Comparison of ENCODE assay signal across 19 cellular contexts in genomic region chr2:174484573-174484972, GRCh38. TPM values are rescaled to one million over a fixed set of nuclear protein-coding genes. Genes with fewer than 3 reads are reported as not detected.
DNase-seq lines count a peak whose midpoint lies in the region; FAIRE-seq and TF ChIP-seq lines count a peak whose summit lies in the region.
"Had no signal": no experiment of that assay in that cellular context is flagged by ENCODE, and none has a peak within 500 bp of the region (broad histone marks: within the 10 kb centered on the region; RNA-seq: fewer than 3 reads in every experiment).

No MANE protein-coding gene starts in this region.

- H3F3A ChIP-seq in OCI-LY1 (ENCODE audit: insufficient read depth, low read length) (peaks cover 7% of the 10 kb centered on the region), smooth muscle cell (ENCODE audit: low read depth) (no peaks in the 10 kb centered on the region)

- no peaks in the 10 kb centered on the region for H3K9me3 Mint-ChIP-seq in activated CD4-positive, alpha-beta T cell treated with anti-CD3 and anti-CD28 coated beads, Interleukin-2, amount 10 ng/mL, durations not matched to agents 24 days and 14 days

- BruUV-seq in endothelial cell of umbilical vein (replicated peaks; lab: Mats Ljungman, UMichigan), result no TSS peak

- H3K4me3 ChIP-seq in OCI-LY1 (ENCODE audit: low read depth, low read length, poor library complexity, severe bottlenecking) (peak overlapping the region; percentile 97), endothelial cell of umbilical vein (replicated peaks in 1 of 3; ENCODE audit: insufficient read depth in 1 of 3, low read depth in 1 of 3, low read length in 3 of 3) (no peak overlapping the region), smooth muscle cell (no peak overlapping the region), prostate gland (no peak overlapping the region)

- no peaks in the 10 kb centered on the region for H3K27me3 ChIP-seq in OCI-LY1 (ENCODE audit: insufficient read depth, low read length)
- no peaks in the 10 kb centered on the region for H3K27me3 ChIP-seq in endothelial cell of umbilical vein (ENCODE audit: control insufficient read depth in 2 of 2, insufficient read depth in 2 of 2, low read length in 2 of 2)
- H3K27me3 ChIP-seq in smooth muscle cell (ENCODE audit: low read depth), result no peaks in the 10 kb centered on the region
- H3K27me3 ChIP-seq in prostate gland (replicated peaks; ENCODE audit: insufficient read depth), result no peaks in the 10 kb centered on the region
- H3K27me3 ChIP-seq: MG63, right atrium auricular region, thyroid gland had no signal

- peak overlapping the region; percentile 14; the same call in 1 of the 2 replicates for H3K9ac ChIP-seq in OCI-LY1 (ENCODE audit: low read length)
- no peak overlapping the region for H3K9ac ChIP-seq in endothelial cell of umbilical vein (replicated peaks; ENCODE audit: extremely low read depth, insufficient read depth, low read length)
- no peak overlapping the region for H3K9ac ChIP-seq in smooth muscle cell (ENCODE audit: low read depth)

- no peaks in the 10 kb centered on the region for H3K9me2 ChIP-seq in OCI-LY1 (ENCODE audit: low read depth, low read length)

- WGBS in smooth muscle cell (ENCODE audit: low lambda C conversion rate), result 97% methylated on average over 2 of the region's 2 CpGs
- WGBS in prostate gland, result 94% methylated on average over 2 of the region's 2 CpGs

- H4K20me1 ChIP-seq in OCI-LY1 (ENCODE audit: insufficient read depth, low read length) (no peaks in the 10 kb centered on the region), endothelial cell of umbilical vein (replicated peaks; ENCODE audit: control insufficient read depth, extremely low read depth, insufficient read depth, low read length) (no peaks in the 10 kb centered on the region), smooth muscle cell (ENCODE audit: low read depth) (no peaks in the 10 kb centered on the region)

- H3K4me1 ChIP-seq in OCI-LY1 (ENCODE audit: insufficient read depth, low read length, severe bottlenecking), result peaks cover 30% of the 10 kb centered on the region
- peaks cover 10% of the 10 kb centered on the region for H3K4me1 ChIP-seq in endothelial cell of umbilical vein (ENCODE audit: control insufficient read depth, extremely low read depth, insufficient read depth, low read length)
- peaks cover 3% of the 10 kb centered on the region for H3K4me1 ChIP-seq in smooth muscle cell (ENCODE audit: low read depth)
- no peaks in the 10 kb centered on the region for H3K4me1 ChIP-seq in prostate gland (replicated peaks)
- H3K4me1 ChIP-seq: right atrium auricular region had no signal

- FAIRE-seq in endothelial cell of umbilical vein (lab: Jason Lieb, UNC), result peak; percentile 44
- FAIRE-seq: A204.1, HTR-8/SVneo had no signal

- dilution Hi-C loops in endothelial cell of umbilical vein (cut with MboI; ENCODE audit: extremely low pct_ligation_motif_present, low sequenced_read_pairs), result no loop called here

- H3K9me3 ChIP-seq in OCI-LY1 (ENCODE audit: low read length) (no peaks in the 10 kb centered on the region), endothelial cell of umbilical vein (replicated peaks; ENCODE audit: control insufficient read depth, insufficient read depth, low read length) (no peaks in the 10 kb centered on the region), smooth muscle cell (replicated peaks; ENCODE audit: low read depth) (no peaks in the 10 kb centered on the region), prostate gland (no peaks in the 10 kb centered on the region)
- H3K9me3 ChIP-seq: MG63, neutrophil, right atrium auricular region, thyroid gland had no signal

- no peak overlapping the region for H3K27ac Mint-ChIP-seq in activated CD4-positive, alpha-beta T cell treated with anti-CD3 and anti-CD28 coated beads, Interleukin-2, amount 10 ng/mL, durations not matched to agents 24 days and 14 days

- H3K27ac ChIP-seq in OCI-LY1 (ENCODE audit: low read depth, low read length, poor library complexity, severe bottlenecking), result no peak overlapping the region
- H3K27ac ChIP-seq in endothelial cell of umbilical vein (ENCODE audit: insufficient read depth, low read depth, low read length), result no peak overlapping the region
- H3K27ac ChIP-seq in smooth muscle cell (ENCODE audit: low read depth), result no peak overlapping the region
- no peak overlapping the region for H3K27ac ChIP-seq in prostate gland
- H3K27ac ChIP-seq: neutrophil, right atrium auricular region, thyroid gland had no signal

- H3K27me3 Mint-ChIP-seq in activated CD4-positive, alpha-beta T cell treated with anti-CD3 and anti-CD28 coated beads, Interleukin-2, amount 10 ng/mL, durations not matched to agents 24 days and 14 days, result no peaks in the 10 kb centered on the region

- H3K9me1 ChIP-seq in endothelial cell of umbilical vein (replicated peaks; ENCODE audit: control insufficient read depth, extremely low read depth, insufficient read depth, low read length), result no peaks in the 10 kb centered on the region

- TF ChIP-seq POLR2A in endothelial cell of umbilical vein (IDR thresholded peaks at IDR 0.05; ENCODE audit: low read depth, low read length) (no peak), prostate gland (IDR thresholded peaks at IDR 0.05) (no peak)

- CTCF ChIA-PET in endothelial cell of umbilical vein (lab: Charles Lee), result interaction anchor here (1.2 to 3.0 kb wide), 3 partner anchors 21 to 204 kb away, joined by 3 to 18 read pairs (median 8); no protein-coding TSS in a partner anchor

- peak overlapping the region; percentile 95 for H3K4me3 Mint-ChIP-seq in activated CD4-positive, alpha-beta T cell treated with anti-CD3 and anti-CD28 coated beads, Interleukin-2, amount 10 ng/mL, durations not matched to agents 24 days and 14 days

- intact Hi-C loops in activated CD4-positive, alpha-beta T cell treated with anti-CD3 and anti-CD28 coated beads, Interleukin-2, amount 10 ng/mL, durations not matched to agents 24 days and 14 days (cut with micrococcal nuclease), result loop anchor here (10.0 kb wide), 1 partner anchor 520 kb away; the partner anchor contains the start of gene SP3
- intact Hi-C loops in endothelial cell of umbilical vein (cut with micrococcal nuclease) (no loop called here), prostate gland (cut with DNase I) (loop anchor here (10.0 kb wide), 1 partner anchor 120 kb away; no protein-coding TSS in a partner anchor)

- H3K4me1 Mint-ChIP-seq in activated CD4-positive, alpha-beta T cell treated with anti-CD3 and anti-CD28 coated beads, Interleukin-2, amount 10 ng/mL, durations not matched to agents 24 days and 14 days, result peaks cover 31% of the 10 kb centered on the region

- H2AFZ ChIP-seq in OCI-LY1 (ENCODE audit: low read length) (no peak overlapping the region), endothelial cell of umbilical vein (ENCODE audit: low read depth, low read length) (no peak overlapping the region), smooth muscle cell (ENCODE audit: low read depth) (no peak overlapping the region)

- H3K79me2 ChIP-seq in OCI-LY1 (ENCODE audit: insufficient read depth, low read length), result peaks cover 11% of the 10 kb centered on the region
- no peaks in the 10 kb centered on the region for H3K79me2 ChIP-seq in endothelial cell of umbilical vein (ENCODE audit: control insufficient read depth, insufficient read depth, low read length)
- no peaks in the 10 kb centered on the region for H3K79me2 ChIP-seq in smooth muscle cell (ENCODE audit: low read depth)

- TF ChIP-seq CTCF in OCI-LY1 (IDR thresholded peaks at IDR 0.05; ENCODE audit: low read length) (no peak), endothelial cell of umbilical vein (IDR thresholded peaks at IDR 0.05; ENCODE audit: extremely low read depth in 1 of 2, insufficient read depth in 1 of 2, low read depth in 1 of 2, low read length in 2 of 2) (no peak), smooth muscle cell (IDR thresholded peaks at IDR 0.05; ENCODE audit: borderline replicate concordance, insufficient read depth, poor library complexity, severe bottlenecking) (no peak), prostate gland (IDR thresholded peaks at IDR 0.05) (no peak)

- DNase-seq in activated CD4-positive, alpha-beta T cell treated with anti-CD3 and anti-CD28 coated beads, Interleukin-2, amount 10 ng/mL, durations not matched to agents 24 days and 14 days, result peak; percentile 53
- DNase-seq in activated CD4-positive, alpha-beta T cell treated with anti-CD3 and anti-CD28 coated beads, Interleukin-2, amount 50 U/mL, for 48 hours, result no peak
- DNase-seq in endothelial cell of umbilical vein (ENCODE audit: low read depth, low spot score) (no peak), smooth muscle cell (lab: John Stamatoyannopoulos, UW; ENCODE audit: unreplicated experiment) (no peak), NCI-H345 (lab: John Stamatoyannopoulos, UW) (no peak), prostate gland (ENCODE audit: low spot score) (no peak), iPS-NIHi7 (ENCODE audit: extremely low spot score) (no peak)
- DNase-seq: GOT3; MG63; NCI-H187; NCI-H524 treated with DMSO at 0.1 percent for 48 hours; OCI-M1; stimulated activated CD4-positive, alpha-beta T cell treated with anti-CD3 and anti-CD28 coated beads, Interleukin-2, amount 100 ng/mL, for 24 hours; thyroid gland had no signal

- H3K36me3 ChIP-seq in OCI-LY1 (ENCODE audit: insufficient read depth, low read length) (peaks cover 14% of the 10 kb centered on the region; the same call in 1 of the 2 replicates), endothelial cell of umbilical vein (ENCODE audit: control insufficient read depth in 2 of 2, extremely low read depth in 1 of 2, insufficient read depth in 2 of 2, low read length in 2 of 2) (no peaks in the 10 kb centered on the region), smooth muscle cell (ENCODE audit: low read depth) (no peaks in the 10 kb centered on the region), prostate gland (no peaks in the 10 kb centered on the region)
- H3K36me3 ChIP-seq: neutrophil, thyroid gland had no signal

- H3K4me2 ChIP-seq in OCI-LY1 (ENCODE audit: low read length), result peak overlapping the region; percentile 94
- H3K4me2 ChIP-seq in endothelial cell of umbilical vein (ENCODE audit: insufficient read depth, low read length), result no peak overlapping the region
- peak overlapping the region; percentile 97 for H3K4me2 ChIP-seq in smooth muscle cell

- POLR2A ChIA-PET in endothelial cell of umbilical vein (lab: Charles Lee), result no interaction called here

- peaks cover 18% of the 10 kb centered on the region for H3K36me3 Mint-ChIP-seq in activated CD4-positive, alpha-beta T cell treated with anti-CD3 and anti-CD28 coated beads, Interleukin-2, amount 10 ng/mL, durations not matched to agents 24 days and 14 days (ENCODE audit: low read depth)

RNA-seq across cellular contexts. Expression of gene GPR155, which starts 2.3 kb away (rescaled TPM):
- total RNA-seq in activated CD4-positive, alpha-beta T cell treated with anti-CD3 and anti-CD28 coated beads, Interleukin-2, amount 10 ng/mL, durations not matched to agents 24 days and 14 days, result 3.1 and 3.6 TPM in 2 replicates
- total RNA-seq in endothelial cell of umbilical vein (1.5 and 1.7 TPM in 2 replicates), smooth muscle cell (10.4 and 10.5 TPM in 2 replicates), prostate gland (1 to 10 TPM; 3.7 to 4.5 TPM)
- polyA plus RNA-seq in endothelial cell of umbilical vein (0.57 and 0.62 TPM in 2 replicates), smooth muscle cell (3.3 and 6.9 TPM in 2 replicates)
- 0.40 and 0.49 TPM in 2 replicates for polyA plus RNA-seq in endothelial cell of umbilical vein (2011; cell fraction: cytosol; rRNA removed)
- polyA plus RNA-seq in endothelial cell of umbilical vein (2011; cell fraction: nucleus; rRNA removed), result 0.94 and 1.1 TPM in 2 replicates
- polyA plus RNA-seq in endothelial cell of umbilical vein (2012), result 0.79 and 1.7 TPM in 2 replicates
- polyA minus RNA-seq in endothelial cell of umbilical vein, result 1.1 and 1.5 TPM in 2 replicates
- 0.51 TPM for polyA minus RNA-seq in endothelial cell of umbilical vein (2011; cell fraction: cytosol; rRNA and poly(A)+ RNA removed)
- polyA minus RNA-seq in endothelial cell of umbilical vein (2011; cell fraction: nucleus; rRNA and poly(A)+ RNA removed), result 0.77 and 0.96 TPM in 2 replicates
